Comparison of ENCODE assay signal across 8 cellular contexts in genomic region chr1:228108055-228108690, GRCh38. TPM values are rescaled to one million over a fixed set of nuclear protein-coding genes. Genes with fewer than 3 reads are reported as not detected.
DNase-seq lines count a peak whose midpoint lies in the region; ATAC-seq, FAIRE-seq and TF ChIP-seq lines count a peak whose summit lies in the region.

No MANE protein-coding gene starts in this region.

- H3K4me1 Mint-ChIP-seq in mesothelial cell of epicardium = peaks cover 32% of the 10 kb centered on the region

- H3K9me3 Mint-ChIP-seq in mesothelial cell of epicardium = no peaks in the 10 kb centered on the region

- no peaks in the 10 kb centered on the region for H4K20me1 ChIP-seq in K562 (replicated peaks; ENCODE audit: control insufficient read depth, insufficient read depth, low read length)

- H3K4me3 Mint-ChIP-seq in mesothelial cell of epicardium = peak overlapping the region; percentile 91

- H3K9me3 ChIP-seq in HUES6 (ENCODE audit: control insufficient read depth, insufficient read depth, low read depth, low read length) (no peaks in the 10 kb centered on the region), K562 (replicated peaks; ENCODE audit: control insufficient read depth, insufficient read depth, low read depth, low read length) (peaks cover 5% of the 10 kb centered on the region; the same call in 1 of the 2 replicates)

- TF ChIP-seq CTCF in 22Rv1 (IDR thresholded peaks at IDR 0.05) (no peak), K562 (IDR thresholded peaks at IDR 0.05 in 2 of 3, conservative IDR thresholded peaks at IDR 0.05 in 1 of 3; ENCODE audit: insufficient read depth in 2 of 3, low read depth in 1 of 3, low read length in 3 of 3) (no peak), mesothelial cell of epicardium (IDR thresholded peaks at IDR 0.05; ENCODE audit: unreplicated experiment) (no peak)

- ATAC-seq in K562 (no peak), esophagus mucosa (no peak), GM21381 (IDR thresholded peaks at IDR 0.05; ENCODE audit: unreplicated experiment) (no peak)

- H3K4me3 ChIP-seq in HUES6 (ENCODE audit: low read depth, low read length) (peak overlapping the region; percentile 79), K562 (peak overlapping the region; percentile 81)

- H3K27me3 ChIP-seq in HUES6 (ENCODE audit: control insufficient read depth, insufficient read depth, low read length) = 0 out of 2 replicates have a peak, but pooled peaks cover 2% of the 10 kb centered on the region
- H3K27me3 ChIP-seq in K562 (ENCODE audit: control insufficient read depth in 2 of 2, insufficient read depth in 2 of 2, low read length in 2 of 2) = no peaks in the 10 kb centered on the region

- H3K27me3 Mint-ChIP-seq in mesothelial cell of epicardium (ENCODE audit: low read depth) = no peaks in the 10 kb centered on the region

- H3K4me1 ChIP-seq in HUES6 (ENCODE audit: control insufficient read depth, insufficient read depth, low read length) = peaks cover 7% of the 10 kb centered on the region; the same call in 1 of the 2 replicates
- peaks cover 23 to 52% of the 10 kb centered on the region in 2 experiments; a peak in 4 of 5 replicates for H3K4me1 ChIP-seq in K562 (replicated peaks in 1 of 2; ENCODE audit: control insufficient read depth in 2 of 2, insufficient read depth in 2 of 2, low read length in 2 of 2)

- CTCF ChIA-PET in K562 (lab: Yijun Ruan, JAX; ENCODE audit: low intra/inter-chr PET ratio) = no interaction called here

- no peak for TF ChIP-seq POLR2A in K562 (conservative IDR thresholded peaks at IDR 0.05)

- peak overlapping the region; percentile 97 for H3K4me2 ChIP-seq in K562 (ENCODE audit: insufficient read depth, low read length)

- peak overlapping the region; percentile 67 for H3K27ac ChIP-seq in 22Rv1
- no peak overlapping the region for H3K27ac ChIP-seq in HUES6 (ENCODE audit: low read depth, low read length)
- peak overlapping the region; percentile 77 for H3K27ac ChIP-seq in K562 (ENCODE audit: extremely low read depth, low read depth, low read length)

- H3K36me3 ChIP-seq in HUES6 (ENCODE audit: control insufficient read depth, insufficient read depth, low read length) (peaks cover 22% of the 10 kb centered on the region), K562 (ENCODE audit: control insufficient read depth, insufficient read depth, low read length) (peaks cover 29% of the 10 kb centered on the region; the same call in 2 of the 3 replicates)

- TF ChIP-seq RAD21 in K562 (CRISPR knock-in tag; conservative IDR thresholded peaks at IDR 0.05 in 1 of 2, IDR thresholded peaks at IDR 0.05 in 1 of 2) = no peak

- in situ Hi-C loops in K562 (cut with MboI) = no loop called here
- in situ Hi-C loops in ACHN (cut with HindIII; ENCODE audit: low pct_ligation_motif_present, low pct_unique_long_range_greater_than_20kb, low sequenced_read_pairs) = no loop called here

- POLR2A ChIA-PET in K562 (lab: Yijun Ruan, JAX) = interaction anchor here (0.6 to 2.0 kb wide), 6 partner anchors 9 to 160 kb away, joined by 3 to 8 read pairs (median 6); no protein-coding TSS in a partner anchor

- H3K9ac ChIP-seq in HUES6 (ENCODE audit: low read length) (peak overlapping the region; percentile 86), K562 (ENCODE audit: insufficient read depth in 1 of 2, low read depth in 2 of 2, low read length in 2 of 2) (peak overlapping the region; percentile 86 to 99)

- FAIRE-seq in K562 (lab: Jason Lieb, UNC) = peak; percentile 29

- BruUV-seq in K562 (replicated peaks; lab: Mats Ljungman, UMichigan) = no TSS peak

- DNase-seq in K562 (ENCODE audit: extremely low read depth in 1 of 4, low spot score in 3 of 4) = peak in 2 of 4 experiments; percentile 17 to 57
- DNase-seq in mesothelial cell of epicardium (ENCODE audit: low spot score in 2 of 2, unreplicated experiment in 2 of 2) = no peak
- DNase-seq in ACHN = no peak
- no peak for DNase-seq in NOMO-1 treated with DMSO at 0.1 percent for 48 hours (lab: John Stamatoyannopoulos, UW; ENCODE audit: unreplicated experiment)

- intact Hi-C loops in K562 (cut with micrococcal nuclease) = no loop called here

- H3K79me2 ChIP-seq in K562 (ENCODE audit: control insufficient read depth, insufficient read depth, low read length) = peaks cover 36% of the 10 kb centered on the region

- no peak overlapping the region for H2AFZ ChIP-seq in K562 (ENCODE audit: low read depth, low read length)

- 20% methylated on average over 11 of the region's 11 CpGs for WGBS in K562 (ENCODE audit: insufficient coverage, low coverage, missing lambda C conversion rate)

- H3K27ac Mint-ChIP-seq in mesothelial cell of epicardium = peak overlapping the region; percentile 99

- H3K36me3 Mint-ChIP-seq in mesothelial cell of epicardium = no peaks in the 10 kb centered on the region

- TF ChIP-seq EP300 in K562 (IDR thresholded peaks at IDR 0.05; ENCODE audit: low read length) = no peak

- no peaks in the 10 kb centered on the region for H3K9me1 ChIP-seq in K562 (ENCODE audit: control insufficient read depth, insufficient read depth, low read length)

RNA-seq across cellular contexts. Expression of gene MRPL55, which starts 0.9 kb away (rescaled TPM):
- 49.1 and 124 TPM in 2 replicates for total RNA-seq in K562 (2011; cell fraction: chromatin; rRNA removed; ENCODE audit: low replicate concordance)
- total RNA-seq in K562 (2011; cell fraction: nucleolus; rRNA removed) = 125 and 127 TPM in 2 replicates
- 91.0 and 99.2 TPM in 2 replicates for total RNA-seq in K562 (2011; cell fraction: nucleoplasm; rRNA removed)
- total RNA-seq in K562 (2014; rRNA removed) (228 and 230 TPM in 2 replicates), K562 (2014; rRNA removed; fragmentation: Illumina TruSeq; extraction: Trizol) (26.7 and 47.2 TPM in 2 replicates), K562 (2015; rRNA removed; fragmentation: Illumina TruSeq; extraction: Trizol) (83.8 and 90.1 TPM in 2 replicates), K562 (2021) (112 and 120 TPM in 2 replicates), mesothelial cell of epicardium (53.9 to 56.9 TPM (median 54.2 TPM) in 3 replicates), esophagus mucosa (29.0 TPM)
- polyA plus RNA-seq in K562 (2011; rRNA removed) (65.9 and 115 TPM in 2 replicates), K562 (2014; fragmentation: Illumina TruSeq; extraction: Trizol) (81.0 and 93.0 TPM in 2 replicates), K562 (2014; fragmentation: Nextera tagmentation; extraction: Ambion mirVana) (10 to 100 TPM; 34.9 to 77.0 TPM), K562 (2014; rRNA removed) (154 and 166 TPM in 2 replicates)
- 142 and 334 TPM in 2 replicates for polyA plus RNA-seq in K562 (2011; cell fraction: cytosol; rRNA removed)
- 277 and 406 TPM in 2 replicates for polyA plus RNA-seq in K562 (2011; cell fraction: nucleus; rRNA removed)
- 90.3 and 111 TPM in 2 replicates for polyA plus RNA-seq in K562 (2012)
- polyA minus RNA-seq in K562 (2011; rRNA and poly(A)+ RNA removed) = 25.6 and 46.0 TPM in 2 replicates
- polyA minus RNA-seq in K562 (2011; cell fraction: cytosol; rRNA and poly(A)+ RNA removed) = 61.9 and 66.6 TPM in 2 replicates
- polyA minus RNA-seq in K562 (2011; cell fraction: nucleus; rRNA and poly(A)+ RNA removed) = 48.2 and 76.1 TPM in 2 replicates

RNA-seq across cellular contexts. Expression of gene C1orf35, which starts 5.0 kb away (rescaled TPM):
- 16.4 and 31.0 TPM in 2 replicates for total RNA-seq in K562 (2011; cell fraction: chromatin; rRNA removed; ENCODE audit: low replicate concordance)
- total RNA-seq in K562 (2011; cell fraction: nucleolus; rRNA removed) = 27.0 and 28.6 TPM in 2 replicates
- total RNA-seq in K562 (2011; cell fraction: nucleoplasm; rRNA removed) = 20.4 and 20.5 TPM in 2 replicates
- total RNA-seq in K562 (2014; rRNA removed) = 42.2 and 50.8 TPM in 2 replicates
- total RNA-seq in K562 (2014; rRNA removed; fragmentation: Illumina TruSeq; extraction: Trizol) = 4.9 and 8.3 TPM in 2 replicates
- 18.9 and 23.2 TPM in 2 replicates for total RNA-seq in K562 (2015; rRNA removed; fragmentation: Illumina TruSeq; extraction: Trizol)
- total RNA-seq in K562 (2021) = 38.2 and 41.8 TPM in 2 replicates
- polyA plus RNA-seq in K562 (2011; rRNA removed) = 10.8 and 15.6 TPM in 2 replicates
- 12.7 and 22.3 TPM in 2 replicates for polyA plus RNA-seq in K562 (2011; cell fraction: cytosol; rRNA removed)
- polyA plus RNA-seq in K562 (2011; cell fraction: nucleus; rRNA removed) = 44.7 and 65.7 TPM in 2 replicates
- polyA plus RNA-seq in K562 (2012) = 28.9 and 30.6 TPM in 2 replicates
- 12.5 and 20.9 TPM in 2 replicates for polyA plus RNA-seq in K562 (2014; fragmentation: Illumina TruSeq; extraction: Trizol)
- 1 to 10 TPM; 3.2 to 3.8 TPM for polyA plus RNA-seq in K562 (2014; fragmentation: Nextera tagmentation; extraction: Ambion mirVana)
- 34.3 and 48.7 TPM in 2 replicates for polyA plus RNA-seq in K562 (2014; rRNA removed)
- 1.9 and 2.0 TPM in 2 replicates for polyA minus RNA-seq in K562 (2011; rRNA and poly(A)+ RNA removed)
- 2.3 and 5.9 TPM in 2 replicates for polyA minus RNA-seq in K562 (2011; cell fraction: cytosol; rRNA and poly(A)+ RNA removed)
- 6.9 and 8.2 TPM in 2 replicates for polyA minus RNA-seq in K562 (2011; cell fraction: nucleus; rRNA and poly(A)+ RNA removed)
- total RNA-seq in mesothelial cell of epicardium = 19.3 to 20.9 TPM (median 20.2 TPM) in 3 replicates
- total RNA-seq in esophagus mucosa = 13.9 TPM

RNA-seq across cellular contexts. Expression of gene ARF1, which starts 25.7 kb away (rescaled TPM):
- 99.7 and 210 TPM in 2 replicates for total RNA-seq in K562 (2011; cell fraction: chromatin; rRNA removed; ENCODE audit: low replicate concordance)
- 245 and 251 TPM in 2 replicates for total RNA-seq in K562 (2011; cell fraction: nucleolus; rRNA removed)
- 187 and 199 TPM in 2 replicates for total RNA-seq in K562 (2011; cell fraction: nucleoplasm; rRNA removed)
- total RNA-seq in K562 (2014; rRNA removed) = 325 and 442 TPM in 2 replicates
- total RNA-seq in K562 (2014; rRNA removed; fragmentation: Illumina TruSeq; extraction: Trizol) = 120 and 140 TPM in 2 replicates
- 192 and 198 TPM in 2 replicates for total RNA-seq in K562 (2015; rRNA removed; fragmentation: Illumina TruSeq; extraction: Trizol)
- 472 and 483 TPM in 2 replicates for total RNA-seq in K562 (2021)
- 351 and 621 TPM in 2 replicates for polyA plus RNA-seq in K562 (2011; rRNA removed)
- polyA plus RNA-seq in K562 (2011; cell fraction: cytosol; rRNA removed) = 776 and 1,036 TPM in 2 replicates
- 257 and 274 TPM in 2 replicates for polyA plus RNA-seq in K562 (2011; cell fraction: nucleus; rRNA removed)
- polyA plus RNA-seq in K562 (2012) = 485 and 750 TPM in 2 replicates
- 593 and 811 TPM in 2 replicates for polyA plus RNA-seq in K562 (2014; fragmentation: Illumina TruSeq; extraction: Trizol)
- polyA plus RNA-seq in K562 (2014; fragmentation: Nextera tagmentation; extraction: Ambion mirVana) = 100 to 1,000 TPM in 1 of 2 experiments, 10 to 100 TPM in 1; 69.8 to 232 TPM
- polyA plus RNA-seq in K562 (2014; rRNA removed) = 435 and 476 TPM in 2 replicates
- 408 and 480 TPM in 2 replicates for polyA minus RNA-seq in K562 (2011; rRNA and poly(A)+ RNA removed)
- polyA minus RNA-seq in K562 (2011; cell fraction: cytosol; rRNA and poly(A)+ RNA removed) = 429 and 660 TPM in 2 replicates
- polyA minus RNA-seq in K562 (2011; cell fraction: nucleus; rRNA and poly(A)+ RNA removed) = 68.0 and 128 TPM in 2 replicates
- 255 to 277 TPM (median 262 TPM) in 3 replicates for total RNA-seq in mesothelial cell of epicardium
- total RNA-seq in esophagus mucosa = 273 TPM

RNA-seq across cellular contexts. Expression of gene GUK1, which starts 31.9 kb away (rescaled TPM):
- 206 and 587 TPM in 2 replicates for total RNA-seq in K562 (2011; cell fraction: chromatin; rRNA removed; ENCODE audit: low replicate concordance)
- 479 and 565 TPM in 2 replicates for total RNA-seq in K562 (2011; cell fraction: nucleolus; rRNA removed)
- total RNA-seq in K562 (2011; cell fraction: nucleoplasm; rRNA removed) = 351 and 369 TPM in 2 replicates
- 331 and 360 TPM in 2 replicates for total RNA-seq in K562 (2014; rRNA removed)
- total RNA-seq in K562 (2014; rRNA removed; fragmentation: Illumina TruSeq; extraction: Trizol) = 31.6 and 42.7 TPM in 2 replicates
- total RNA-seq in K562 (2015; rRNA removed; fragmentation: Illumina TruSeq; extraction: Trizol) = 129 and 132 TPM in 2 replicates
- 228 and 233 TPM in 2 replicates for total RNA-seq in K562 (2021)
- 192 and 244 TPM in 2 replicates for polyA plus RNA-seq in K562 (2011; rRNA removed)
- 357 and 647 TPM in 2 replicates for polyA plus RNA-seq in K562 (2011; cell fraction: cytosol; rRNA removed)
- 690 and 902 TPM in 2 replicates for polyA plus RNA-seq in K562 (2011; cell fraction: nucleus; rRNA removed)
- 198 and 243 TPM in 2 replicates for polyA plus RNA-seq in K562 (2012)
- 44.3 and 143 TPM in 2 replicates for polyA plus RNA-seq in K562 (2014; fragmentation: Illumina TruSeq; extraction: Trizol)
- 10 to 100 TPM in 1 of 2 experiments, 1 to 10 TPM in 1; 7.0 to 18.1 TPM for polyA plus RNA-seq in K562 (2014; fragmentation: Nextera tagmentation; extraction: Ambion mirVana)
- polyA plus RNA-seq in K562 (2014; rRNA removed) = 285 and 338 TPM in 2 replicates
- polyA minus RNA-seq in K562 (2011; rRNA and poly(A)+ RNA removed) = 38.4 and 72.5 TPM in 2 replicates
- 79.7 and 95.8 TPM in 2 replicates for polyA minus RNA-seq in K562 (2011; cell fraction: cytosol; rRNA and poly(A)+ RNA removed)
- polyA minus RNA-seq in K562 (2011; cell fraction: nucleus; rRNA and poly(A)+ RNA removed) = 159 and 171 TPM in 2 replicates
- 129 to 136 TPM (median 135 TPM) in 3 replicates for total RNA-seq in mesothelial cell of epicardium
- 241 TPM for total RNA-seq in esophagus mucosa

RNA-seq across cellular contexts. Expression of gene GJC2, which starts 41.6 kb away (rescaled TPM):
- total RNA-seq in K562 (2011; cell fraction: chromatin; rRNA removed; ENCODE audit: low replicate concordance) = 0.53 and 1.4 TPM in 2 replicates
- total RNA-seq in K562 (2011; cell fraction: nucleolus; rRNA removed) = 1.2 and 2.2 TPM in 2 replicates
- total RNA-seq in K562 (2011; cell fraction: nucleoplasm; rRNA removed) = 0.59 and 0.69 TPM in 2 replicates
- total RNA-seq in K562 (2014; rRNA removed) (0.32 and 0.86 TPM in 2 replicates), K562 (2014; rRNA removed; fragmentation: Illumina TruSeq; extraction: Trizol) (0.11 and 0.16 TPM in 2 replicates), K562 (2015; rRNA removed; fragmentation: Illumina TruSeq; extraction: Trizol) (0.11 and 0.22 TPM in 2 replicates), K562 (2021) (0.62 and 0.69 TPM in 2 replicates), mesothelial cell of epicardium (2.5 to 2.6 TPM (median 2.5 TPM) in 3 replicates), esophagus mucosa (0.44 TPM)
- polyA plus RNA-seq in K562 (2011; rRNA removed) (0.08 and 0.20 TPM in 2 replicates), K562 (2014; fragmentation: Illumina TruSeq; extraction: Trizol) (0.06 and 0.12 TPM in 2 replicates), K562 (2014; fragmentation: Nextera tagmentation; extraction: Ambion mirVana) (not detected), K562 (2014; rRNA removed) (0.03 and 0.36 TPM in 2 replicates)
- 0.10 and 0.61 TPM in 2 replicates for polyA plus RNA-seq in K562 (2011; cell fraction: cytosol; rRNA removed)
- polyA plus RNA-seq in K562 (2011; cell fraction: nucleus; rRNA removed) = 0.29 and 1.1 TPM in 2 replicates
- polyA plus RNA-seq in K562 (2012) = 0.39 and 0.47 TPM in 2 replicates
- polyA minus RNA-seq in K562 (2011; rRNA and poly(A)+ RNA removed) = 0.09 and 0.18 TPM in 2 replicates
- polyA minus RNA-seq in K562 (2011; cell fraction: cytosol; rRNA and poly(A)+ RNA removed) = 0.57 TPM in 1 of 2 replicates, not detected in the other
- 0.40 and 0.44 TPM in 2 replicates for polyA minus RNA-seq in K562 (2011; cell fraction: nucleus; rRNA and poly(A)+ RNA removed)
